35 cellular contexts compared by ENCODE assay signal in genomic region chr18:11019295-11019694, GRCh38.
"Had no signal": no experiment of that assay in that cellular context is flagged by ENCODE, and none has a peak within 500 bp of the region (broad histone marks: within the 10 kb centered on the region; RNA-seq: fewer than 3 reads in every experiment).

No MANE protein-coding gene starts in this region.

- H3K4me3 ChIP-seq: Peyer's patch had no signal

- H3K36me3 ChIP-seq: brain microvascular endothelial cell, Peyer's patch had no signal

- ATAC-seq: activated T-cell treated with anti-CD3 and anti-CD28 coated beads, Interleukin-2, amount 50 U/mL, for 72 hours; activated T-helper 17 cell treated with anti-CD3 and anti-CD28 coated beads, Interleukin-2, amount 50 U/mL, for 72 hours; PC-3; SK-N-SH treated with all-trans-retinoic acid at 6 μM for 48 hours; T-cell had no signal

- H3K4me1 Mint-ChIP-seq: activated B cell treated with CpG ODN at 0.5 μM for 24 hours; activated naive CD8-positive, alpha-beta T cell treated with anti-CD3 and anti-CD28 coated beads for 36 hours; activated T-helper 17 cell treated with anti-CD3 and anti-CD28 coated beads, Interleukin-2, amount 50 U/mL, for 72 hours; T-cell had no signal

- H3K36me3 Mint-ChIP-seq: activated CD4-positive, alpha-beta memory T cell treated with anti-CD3 and anti-CD28 coated beads for 36 hours; activated naive CD8-positive, alpha-beta T cell treated with anti-CD3 and anti-CD28 coated beads for 36 hours; T-cell had no signal

- H3K4me3 Mint-ChIP-seq: activated B cell treated with CpG ODN at 0.5 μM for 24 hours; activated CD4-positive, alpha-beta memory T cell treated with anti-CD3 and anti-CD28 coated beads for 36 hours; activated naive CD8-positive, alpha-beta T cell treated with anti-CD3 and anti-CD28 coated beads for 36 hours; activated T-cell treated with anti-CD3 and anti-CD28 coated beads, Interleukin-2, amount 50 U/mL, for 72 hours; activated T-helper 17 cell treated with anti-CD3 and anti-CD28 coated beads, Interleukin-2, amount 50 U/mL, for 72 hours; T-cell had no signal

- H3K9me3 ChIP-seq: Peyer's patch had no signal

- H3K4me1 ChIP-seq: Peyer's patch had no signal

- H3K27ac ChIP-seq: brain microvascular endothelial cell, Peyer's patch, VCaP had no signal

- DNase-seq: activated B cell treated with CpG ODN at 0.5 μM for 24 hours; activated CD4-positive, alpha-beta memory T cell treated with anti-CD3 and anti-CD28 coated beads for 36 hours; activated CD4-positive, alpha-beta T cell treated with anti-CD3 and anti-CD28 coated beads for 4 hours; activated CD4-positive, alpha-beta T cell treated with anti-CD3 and anti-CD28 coated beads, Interleukin-2, amount 50 U/mL, for 1 hour; activated CD4-positive, CD25-positive, alpha-beta regulatory T cell treated with anti-CD3 and anti-CD28 coated beads, Interleukin-2, amount 50 U/mL, for 72 hours; activated effector memory CD4-positive, alpha-beta T cell treated with anti-CD3 and anti-CD28 coated beads, Interleukin-2, amount 50 U/mL, for 16 hours; activated naive CD4-positive, alpha-beta T cell; activated naive CD4-positive, alpha-beta T cell treated with anti-CD3 and anti-CD28 coated beads, Interleukin-2, amount 50 U/mL, for 16 hours; activated naive CD8-positive, alpha-beta T cell treated with anti-CD3 and anti-CD28 coated beads for 36 hours; activated T-cell treated with anti-CD3 and anti-CD28 coated beads, Interleukin-2, amount 50 U/mL, for 1 hour; activated T-cell treated with anti-CD3 and anti-CD28 coated beads, Interleukin-2, amount 50 U/mL, for 72 hours; amniotic stem cell; aorta; brain microvascular endothelial cell; central memory CD4-positive, alpha-beta T cell; Karpas-422; NCI-H1105; NCI-H1417 treated with DMSO at 0.1 percent for 48 hours; NCI-H187 treated with DMSO at 0.1 percent for 48 hours; NCI-H2081; NCI-H345; NCI-H510A; NCI-H526; NCI-H748 treated with DMSO at 0.1 percent for 48 hours; NK-92 treated with Interleukin-12 subunit alpha and Interleukin-12 subunit beta, amount 100 ng/mL, for 24 hours; PC-3; Peyer's patch; RPMI8226; SHP77 treated with DMSO at 0.1 percent for 48 hours; T-cell; T-helper 2 cell; T-helper 9 cell had no signal

- H3K27me3 Mint-ChIP-seq: activated B cell treated with CpG ODN at 0.5 μM for 24 hours; activated CD4-positive, alpha-beta memory T cell treated with anti-CD3 and anti-CD28 coated beads for 36 hours; activated naive CD8-positive, alpha-beta T cell treated with anti-CD3 and anti-CD28 coated beads for 36 hours had no signal

- H3K27ac Mint-ChIP-seq: activated B cell treated with CpG ODN at 0.5 μM for 24 hours; activated CD4-positive, alpha-beta memory T cell treated with anti-CD3 and anti-CD28 coated beads for 36 hours; activated naive CD8-positive, alpha-beta T cell treated with anti-CD3 and anti-CD28 coated beads for 36 hours; activated T-helper 17 cell treated with anti-CD3 and anti-CD28 coated beads, Interleukin-2, amount 50 U/mL, for 72 hours; T-cell had no signal

- H3K27me3 ChIP-seq: brain microvascular endothelial cell, Peyer's patch had no signal

- H3K9me3 Mint-ChIP-seq: activated B cell treated with CpG ODN at 0.5 μM for 24 hours; activated CD4-positive, alpha-beta memory T cell treated with anti-CD3 and anti-CD28 coated beads for 36 hours; activated naive CD8-positive, alpha-beta T cell treated with anti-CD3 and anti-CD28 coated beads for 36 hours; activated T-cell treated with anti-CD3 and anti-CD28 coated beads, Interleukin-2, amount 50 U/mL, for 72 hours; activated T-helper 17 cell treated with anti-CD3 and anti-CD28 coated beads, Interleukin-2, amount 50 U/mL, for 72 hours; T-cell had no signal
